8 cellular contexts compared by ENCODE assay signal in the genomic region with DNA sequence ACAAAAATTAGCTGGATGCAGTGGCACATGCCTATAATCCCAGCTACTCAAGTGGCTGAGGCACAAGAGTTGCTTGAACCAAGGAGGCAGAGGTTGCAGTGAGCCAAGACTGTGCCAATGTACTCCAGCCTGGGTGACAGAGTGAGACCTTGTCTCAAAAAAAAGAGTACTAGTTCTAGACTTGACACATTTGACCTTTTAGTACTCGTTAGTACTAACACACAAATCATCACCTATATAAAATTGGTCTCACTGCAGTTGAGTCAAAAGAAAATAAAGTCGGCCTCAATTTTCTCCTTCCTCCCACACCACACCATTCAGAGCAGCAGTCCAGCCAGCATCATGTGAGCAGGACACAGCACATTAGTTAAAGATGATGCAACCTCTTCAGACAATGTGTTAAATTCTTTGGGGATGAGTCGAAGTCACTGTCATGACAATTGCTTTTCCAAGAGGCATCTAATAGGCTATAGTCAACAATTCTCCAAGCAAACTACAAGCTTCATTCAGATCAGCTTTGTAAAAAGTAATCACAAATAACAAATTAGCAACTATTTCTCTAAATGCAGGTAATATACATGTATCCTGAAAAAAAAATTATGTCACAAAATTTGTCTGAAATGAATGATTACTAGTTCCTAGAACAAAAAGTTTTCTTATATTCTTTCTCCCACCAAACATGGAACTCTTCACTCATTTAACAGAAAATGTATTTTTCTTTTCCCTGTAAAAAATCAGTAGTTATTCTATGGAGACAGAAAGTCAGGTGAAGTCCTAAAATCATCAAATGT. TPM values are rescaled to one million over a fixed set of nuclear protein-coding genes. Genes with fewer than 3 reads are reported as not detected.
DNase-seq lines count a peak whose midpoint lies in the region; ATAC-seq, FAIRE-seq and TF ChIP-seq lines count a peak whose summit lies in the region.

No MANE protein-coding gene starts in this region.

- peak overlapping the region; percentile 99 for H3K27ac Mint-ChIP-seq in astrocyte (ENCODE audit: unreplicated experiment)

- H3K27me3 Mint-ChIP-seq in astrocyte (ENCODE audit: low read depth, unreplicated experiment): no peaks in the 10 kb centered on the region

- H3K4me2 ChIP-seq in astrocyte (ENCODE audit: low read length): peak overlapping the region; percentile 58

- H3K36me3 Mint-ChIP-seq in astrocyte (ENCODE audit: low read depth, unreplicated experiment): peaks cover 14% of the 10 kb centered on the region

- peak; percentile 93 for FAIRE-seq in astrocyte (lab: Jason Lieb, UNC)

- in situ Hi-C loops in ACHN (cut with HindIII; ENCODE audit: low pct_ligation_motif_present, low pct_unique_long_range_greater_than_20kb, low sequenced_read_pairs): no loop called here

- H3K36me3 ChIP-seq in astrocyte (ENCODE audit: insufficient read depth, low read length) (no peaks in the 10 kb centered on the region), iPS-20b (ENCODE audit: insufficient read depth, low read depth, low read length) (no peaks in the 10 kb centered on the region), stomach (peaks cover 10 to 32% (median 30%) of the 10 kb centered on the region in 4 donors), spleen (peaks cover 0 to 71% (median 10%) of the 10 kb centered on the region in 6 donors)

- H3K4me3 ChIP-seq in astrocyte (ENCODE audit: insufficient read depth, low read depth, low read length) (no peak overlapping the region), iPS-20b (ENCODE audit: low read length) (no peak overlapping the region), stomach (no peak overlapping the region), spleen (no peak overlapping the region)

- H3K4me1 Mint-ChIP-seq in astrocyte (ENCODE audit: low read depth, unreplicated experiment): peaks cover 22% of the 10 kb centered on the region

- H3K4me3 Mint-ChIP-seq in astrocyte (ENCODE audit: unreplicated experiment): no peak overlapping the region

- TF ChIP-seq EP300 in stomach (IDR thresholded peaks at IDR 0.05): no peak

- TF ChIP-seq CTCF in astrocyte (IDR thresholded peaks at IDR 0.05; ENCODE audit: insufficient read depth, low read depth, low read length) (no peak), stomach (IDR thresholded peaks at IDR 0.05) (no peak), spleen (IDR thresholded peaks at IDR 0.05 in 8 of 11, conservative IDR thresholded peaks at IDR 0.05 in 3 of 11) (no peak)

- TF ChIP-seq POLR2A in stomach (IDR thresholded peaks at IDR 0.05) (no peak), spleen (IDR thresholded peaks at IDR 0.05) (no peak)

- no peak overlapping the region for H2AFZ ChIP-seq in astrocyte (ENCODE audit: low read depth, low read length)

- peak; percentile 97 for DNase-seq in ACHN
- peak; percentile 84 for DNase-seq in HPDE6-E6E7 (ENCODE audit: extremely low spot score)
- DNase-seq in astrocyte (ENCODE audit: low read depth): peak; percentile 93
- no peak for DNase-seq in stomach
- no peak for DNase-seq in HuH-7 (ENCODE audit: low spot score)
- no peak for DNase-seq in spleen

- peaks cover 51% of the 10 kb centered on the region for H3K79me2 ChIP-seq in astrocyte (ENCODE audit: insufficient read depth, low read length)

- intact Hi-C loops in stomach (cut with DNase I; ENCODE audit: low total_unique reads) (no loop called here), spleen (cut with DNase I; ENCODE audit: low total_unique reads) (no loop called here)

- H4K20me1 ChIP-seq in astrocyte (ENCODE audit: insufficient read depth, low read length): no peaks in the 10 kb centered on the region

- H3K9me3 ChIP-seq in astrocyte (ENCODE audit: insufficient read depth, low read depth, low read length): no peaks in the 10 kb centered on the region
- H3K9me3 ChIP-seq in iPS-20b (ENCODE audit: insufficient read depth, low read depth, low read length): no peaks in the 10 kb centered on the region
- H3K9me3 ChIP-seq in stomach: no peaks in the 10 kb centered on the region
- H3K9me3 ChIP-seq in spleen: no peaks in the 10 kb centered on the region

- H3K27ac ChIP-seq in astrocyte (ENCODE audit: low read depth, low read length) (peak overlapping the region; percentile 88), iPS-20b (ENCODE audit: low read length) (no peak overlapping the region), stomach (peak overlapping the region in 4 of 5 donors; percentile 15 to 64 (median 50)), spleen (peak overlapping the region in 4 of 8 donors; percentile 19 to 42 (median 24))

- H3K9ac ChIP-seq in astrocyte (ENCODE audit: low read length): peak overlapping the region; percentile 64
- peak overlapping the region; percentile 56; the same call in 1 of the 2 replicates for H3K9ac ChIP-seq in iPS-20b (ENCODE audit: low read depth, low read length)

- no peaks in the 10 kb centered on the region for H3K27me3 ChIP-seq in astrocyte (ENCODE audit: insufficient read depth, low read length)
- no peaks in the 10 kb centered on the region for H3K27me3 ChIP-seq in iPS-20b (ENCODE audit: insufficient read depth, low read length)
- H3K27me3 ChIP-seq in stomach: no peaks in the 10 kb centered on the region
- no peaks in the 10 kb centered on the region for H3K27me3 ChIP-seq in spleen (replicated peaks in 1 of 7)

- WGBS in stomach, 5 donors: 51 to 80% (median 58%) methylated on average over 3 of the region's 3 CpGs
- WGBS in spleen, 5 donors: 53 to 76% (median 71%) methylated on average over 3 of the region's 3 CpGs

- H3K4me1 ChIP-seq in astrocyte (ENCODE audit: insufficient read depth, low read length) (peaks cover 23% of the 10 kb centered on the region), iPS-20b (ENCODE audit: insufficient read depth, low read length) (peaks cover 3% of the 10 kb centered on the region; the same call in 1 of the 2 replicates), stomach (peaks cover 0 to 62% (median 31%) of the 10 kb centered on the region in 4 donors), spleen (peaks cover 0 to 19% (median 11%) of the 10 kb centered on the region in 6 donors)

- H3K9me3 Mint-ChIP-seq in astrocyte (ENCODE audit: unreplicated experiment): no peaks in the 10 kb centered on the region

- no peak for ATAC-seq in GM18520 (IDR thresholded peaks at IDR 0.05; ENCODE audit: unreplicated experiment)

RNA-seq across cellular contexts. Expression of a gene that starts 55.6 kb away (rescaled TPM):
- total RNA-seq in astrocyte: 59.4 and 70.0 TPM in 2 replicates
- 100 to 1,000 TPM in 1 of 5 donors, 10 to 100 TPM in 4; 66.6 to 133 (median 87.5) TPM for total RNA-seq in stomach
- polyA plus RNA-seq in stomach: 10 to 100 TPM; 16.0 to 16.7 (median 16.2) TPM
- 10 to 100 TPM; 54.7 to 80.2 (median 60.4) TPM for total RNA-seq in spleen
- polyA plus RNA-seq in spleen: 10 to 100 TPM in 1 of 3 donors, 1 to 10 TPM in 2; 7.8 to 13.1 (median 9.7) TPM

Comparison
In these comparisons a context has a peak if more than half of its experiments do, and no peak if none do; other contexts are left out.
1. DNase-seq: peak in ACHN (single experiment), HPDE6-E6E7 (single experiment) and astrocyte (single experiment); none in stomach (single experiment), HuH-7 (single experiment) and spleen (single experiment).